23 cellular contexts compared by ENCODE assay signal in the genomic region with DNA sequence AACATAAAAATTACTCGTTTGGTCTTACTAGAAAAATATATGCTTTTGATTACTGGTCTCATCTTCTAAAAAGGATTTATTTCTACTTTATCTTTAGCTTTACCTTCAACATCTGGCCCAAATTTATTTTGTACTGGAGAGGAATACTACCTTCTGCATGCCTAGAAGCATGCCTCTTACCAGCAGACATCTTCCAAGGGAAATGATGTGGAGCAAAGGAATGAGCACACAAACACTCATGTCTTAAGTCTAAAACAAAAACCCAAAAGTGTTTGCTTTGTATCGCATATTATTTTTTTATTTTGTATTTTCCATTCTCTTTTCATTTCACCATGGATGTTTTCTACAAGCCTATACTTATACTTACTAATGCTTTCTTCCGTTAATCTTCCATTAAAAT.
"Had no signal": no experiment of that assay in that cellular context is flagged by ENCODE, and none has a peak within 500 bp of the region (broad histone marks: within the 10 kb centered on the region; RNA-seq: fewer than 3 reads in every experiment).

No MANE protein-coding gene starts in this region.

- H3K27ac ChIP-seq: colonic mucosa, esophagus muscularis mucosa, gastrocnemius medialis, ovary, psoas muscle, sigmoid colon, skin epidermis, spleen, testis, tibial artery had no signal

- DNase-seq: colonic mucosa; effector CD8-positive, alpha-beta T cell; gastrocnemius medialis; head of caudate nucleus; kidney; natural killer cell; occipital lobe; ovary; posterior cingulate gyrus; psoas muscle; right cardiac atrium; sigmoid colon; spleen; stimulated activated CD4-positive, alpha-beta T cell treated with anti-CD3 and anti-CD28 coated beads, Interleukin-4, amount 100 ng/mL, for 4 hours; stimulated activated naive CD8-positive, alpha-beta T cell treated with anti-CD3 and anti-CD28 coated beads, Interleukin-15, Interleukin-2, amounts not matched to agents 100 U/mL and 50 U/mL, for 24 hours; substantia nigra; testis; tibial artery had no signal

- H3K9me3 ChIP-seq: colonic mucosa, esophagus muscularis mucosa, gastrocnemius medialis, ovary, psoas muscle, testis, tibial artery had no signal

- H3K4me3 ChIP-seq: colonic mucosa, esophagus muscularis mucosa, gastrocnemius medialis, lung, ovary, psoas muscle, sigmoid colon, skin epidermis, spleen, testis, tibial artery had no signal

- H3K27me3 ChIP-seq: colonic mucosa, esophagus muscularis mucosa, gastrocnemius medialis, ovary, sigmoid colon, spleen, testis, tibial artery had no signal

- ATAC-seq: gastrocnemius medialis; left lobe of liver; natural killer cell; psoas muscle; right cardiac atrium; stimulated activated memory B cell treated with anti-CD40 and anti-IgM and Interleukin-4, amounts not matched to agents 10 μg/mL and 1 μg/mL and 100 μg/mL, for 72 hours; stimulated activated naive CD8-positive, alpha-beta T cell treated with anti-CD3 and anti-CD28 coated beads, Interleukin-15, Interleukin-2, amounts not matched to agents 100 U/mL and 50 U/mL, for 24 hours had no signal

- H3K4me1 ChIP-seq: colonic mucosa, esophagus muscularis mucosa, gastrocnemius medialis, psoas muscle, spleen, testis, tibial artery had no signal

- H3K36me3 ChIP-seq: colonic mucosa, esophagus muscularis mucosa, gastrocnemius medialis, ovary, sigmoid colon, spleen, tibial artery had no signal
